ENCODE assay signal across 10 cellular contexts in genomic region chr7:131745645-131746248, GRCh38.
DNase-seq lines count a peak whose midpoint lies in the region; ATAC-seq and TF ChIP-seq lines count a peak whose summit lies in the region.
"Had no signal": no experiment of that assay in that cellular context is flagged by ENCODE, and none has a peak within 500 bp of the region (broad histone marks: within the 10 kb centered on the region; RNA-seq: fewer than 3 reads in every experiment).

No MANE protein-coding gene starts in this region.

- H3K9me3 Mint-ChIP-seq in neural crest cell: no peaks in the 10 kb centered on the region
- peaks cover 0 to 6% (median 5%) of the 10 kb centered on the region in 3 donors for H3K9me3 Mint-ChIP-seq in T-cell

- H3K4me1 Mint-ChIP-seq in neural crest cell (peaks cover 21% of the 10 kb centered on the region), T-cell (no peaks in the 10 kb centered on the region)

- ATAC-seq in T-cell (replicated peaks in 1 of 4) (no peak), HG02852 (IDR thresholded peaks at IDR 0.05; ENCODE audit: unreplicated experiment) (no peak), GM18858 (IDR thresholded peaks at IDR 0.05; ENCODE audit: unreplicated experiment) (no peak)

- POLR2A ChIA-PET in T-cell (lab: Charles Lee): no interaction called here

- H3K36me3 Mint-ChIP-seq in neural crest cell (ENCODE audit: low read depth) (no peaks in the 10 kb centered on the region), T-cell (no peaks in the 10 kb centered on the region)

- TF ChIP-seq CTCF in neural crest cell (conservative IDR thresholded peaks at IDR 0.05): no peak

- H3K4me3 Mint-ChIP-seq in neural crest cell (no peak overlapping the region), T-cell (no peak overlapping the region)

- H3K27ac Mint-ChIP-seq in neural crest cell (ENCODE audit: unreplicated experiment): no peak overlapping the region
- H3K27ac Mint-ChIP-seq in T-cell: no peak overlapping the region

- CTCF ChIA-PET in T-cell (lab: Charles Lee): no interaction called here

- DNase-seq in DMS 273 (lab: John Stamatoyannopoulos, UW; ENCODE audit: unreplicated experiment): peak; percentile 34
- no peak for DNase-seq in DMS 273 treated with DMSO at 0.1 percent for 48 hours (lab: John Stamatoyannopoulos, UW)
- peak; percentile 24 for DNase-seq in NCI-H226
- DNase-seq in dermis microvascular lymphatic vessel endothelial cell (ENCODE audit: low read depth in 2 of 2): peak; percentile 36 to 61
- DNase-seq in neural crest cell (ENCODE audit: low read depth, low spot score): peak; percentile 65
- DNase-seq in T-cell: no peak
- DNase-seq: kidney; stimulated activated CD4-positive, alpha-beta T cell treated with anti-CD3 and anti-CD28 coated beads, Interleukin-2, amount 100 ng/mL, for 48 hours had no signal

- H3K27me3 Mint-ChIP-seq in neural crest cell (ENCODE audit: low read depth) (peaks cover 63% of the 10 kb centered on the region), T-cell (peaks cover 14 to 43% of the 10 kb centered on the region in 2 donors)

Comparison
In these comparisons a context has a peak if more than half of its experiments do, and no peak if none do; other contexts are left out.
1. DNase-seq: peak in DMS 273 (single experiment), NCI-H226 (single experiment), dermis microvascular lymphatic vessel endothelial cell (2 of 2) and neural crest cell (single experiment); none in DMS 273 treated with DMSO at 0.1 percent for 48 hours (single experiment) and T-cell (0 of 34).